Comparison of ENCODE assay signal across 15 cellular contexts in the genomic region with DNA sequence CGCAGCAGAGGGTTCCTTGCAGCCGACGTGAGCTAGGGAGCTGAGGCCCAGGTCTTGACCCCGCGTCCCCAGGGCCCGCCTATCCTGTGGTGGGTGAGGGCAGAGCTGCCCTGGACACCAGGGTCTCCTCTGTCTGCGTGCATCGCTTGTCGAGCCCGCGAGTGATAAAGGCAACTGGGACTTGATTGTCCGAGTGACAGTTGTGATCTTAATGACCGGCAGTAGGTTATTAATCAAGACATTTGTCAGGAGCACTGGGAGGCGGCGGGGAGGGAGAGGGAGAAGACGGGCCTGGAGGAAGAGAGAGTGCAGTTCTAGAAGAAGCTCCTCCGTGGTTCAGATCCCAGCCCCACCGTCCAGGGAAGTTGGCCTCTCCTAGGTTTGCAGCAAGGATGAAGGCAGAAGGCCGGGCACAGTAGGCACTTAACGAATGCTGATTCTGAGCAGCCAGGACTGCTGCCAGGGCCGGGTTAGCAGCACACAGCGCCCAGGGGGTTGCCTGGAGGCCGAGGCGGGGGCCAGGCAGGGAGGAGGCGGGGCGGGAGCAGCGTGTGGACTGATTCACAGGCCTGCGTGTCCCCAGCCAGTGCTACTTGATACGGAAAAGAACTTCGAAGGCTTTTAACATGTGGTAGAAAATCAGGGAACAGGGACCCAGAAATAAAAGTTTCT. TPM values are rescaled to one million over a fixed set of nuclear protein-coding genes. Genes with fewer than 3 reads are reported as not detected.
DNase-seq lines count a peak whose midpoint lies in the region; ATAC-seq and TF ChIP-seq lines count a peak whose summit lies in the region.
"Had no signal": no experiment of that assay in that cellular context is flagged by ENCODE, and none has a peak within 500 bp of the region (broad histone marks: within the 10 kb centered on the region; RNA-seq: fewer than 3 reads in every experiment).

No MANE protein-coding gene starts in this region.

- no peaks in the 10 kb centered on the region for H3K9me3 ChIP-seq in heart right ventricle
- H3K9me3 ChIP-seq: mucosa of descending colon had no signal

- H3K4me1 ChIP-seq in heart right ventricle = peaks cover 3 to 39% (median 13%) of the 10 kb centered on the region in 9 donors

- no peak overlapping the region for H3K4me3 ChIP-seq in heart right ventricle
- H3K4me3 ChIP-seq: mucosa of descending colon, PC-9 had no signal

- intact Hi-C loops in heart right ventricle (cut with DNase I) = loop anchor here in 3 of 10 donors (5.0 to 10.0 kb wide), 3 partner anchors 35 to 287 kb away; no protein-coding TSS in a partner anchor
- intact Hi-C loops in sciatic nerve (cut with DNase I) = loop anchor here (10.0 kb wide), 1 partner anchor 177 kb away; no protein-coding TSS in a partner anchor

- DNase-seq in NCI-H82 treated with DMSO at 0.1 percent for 48 hours (lab: John Stamatoyannopoulos, UW; ENCODE audit: unreplicated experiment) = peak; percentile 15
- DNase-seq in heart right ventricle = peak in 1 of 2 donors; percentile 60
- DNase-seq in sciatic nerve (ENCODE audit: low spot score) = no peak
- DNase-seq in NCI-H524 (lab: John Stamatoyannopoulos, UW) = no peak
- no peak for DNase-seq in activated CD4-positive, alpha-beta T cell treated with anti-CD3 and anti-CD28 coated beads for 48 hours
- DNase-seq: activated CD8-positive, alpha-beta memory T cell treated with anti-CD3 and anti-CD28 coated beads for 24 hours; CD4-positive, alpha-beta memory T cell; KBM-7; mucosa of descending colon; NCI-H2029; PC-9 had no signal

- ATAC-seq in heart right ventricle (peak; percentile 26 to 85 (median 74)), sciatic nerve (peak; percentile 40), HG02678 (IDR thresholded peaks at IDR 0.05; ENCODE audit: unreplicated experiment) (no peak), HG02840 (IDR thresholded peaks at IDR 0.05; ENCODE audit: low FRiP score, unreplicated experiment) (no peak)
- ATAC-seq: HCT116, mucosa of descending colon had no signal

- H3K27ac ChIP-seq in C4-2B (peak overlapping the region; percentile 35; the same call in 1 of the 2 replicates), heart right ventricle (peak overlapping the region in 6 of 10 donors; percentile 15 to 49 (median 38))
- H3K27ac ChIP-seq: PC-9 had no signal

- no peaks in the 10 kb centered on the region for H3K36me3 ChIP-seq in heart right ventricle

- TF ChIP-seq CTCF in C4-2B (conservative IDR thresholded peaks at IDR 0.05) (no peak), heart right ventricle (IDR thresholded peaks at IDR 0.05) (no peak)

- no peaks in the 10 kb centered on the region for H3K27me3 ChIP-seq in heart right ventricle

- 69 to 77% methylated on average over 30 of the region's 30 CpGs for WGBS in heart right ventricle, 2 donors

RNA-seq across cellular contexts. Expression of gene GSE1, which starts 11.3 kb away (rescaled TPM):
- total RNA-seq in heart right ventricle = 10 to 100 TPM; 31.1 to 53.2 (median 33.6) TPM
- 10 to 100 TPM; 15.6 to 25.0 TPM for polyA plus RNA-seq in heart right ventricle
- 97.3 TPM for total RNA-seq in sciatic nerve

Comparison
In these comparisons a context has a peak if more than half of its experiments do, and no peak if none do; other contexts are left out.
1. ATAC-seq: peak in heart right ventricle (8 of 8) and sciatic nerve (single experiment); none in HG02678 (single experiment) and HG02840 (single experiment).